Comparison of ENCODE assay signal across 27 cellular contexts in genomic region chr1:160808289-160808688, GRCh38. TPM values are rescaled to one million over a fixed set of nuclear protein-coding genes. Genes with fewer than 3 reads are reported as not detected.
DNase-seq lines count a peak whose midpoint lies in the region; ATAC-seq and TF ChIP-seq lines count a peak whose summit lies in the region.
"Had no signal": no experiment of that assay in that cellular context is flagged by ENCODE, and none has a peak within 500 bp of the region (broad histone marks: within the 10 kb centered on the region; RNA-seq: fewer than 3 reads in every experiment).

No MANE protein-coding gene starts in this region.

- no peaks in the 10 kb centered on the region for H3K27me3 Mint-ChIP-seq in stimulated activated naive CD8-positive, alpha-beta T cell treated with anti-CD3 and anti-CD28 coated beads, Interleukin-15, Interleukin-2, amounts not matched to agents 100 ng/mL and 50 ng/mL, for 24 hours
- peaks cover 0 to 24% (median 0%) of the 10 kb centered on the region in 5 donors for H3K27me3 Mint-ChIP-seq in naive thymus-derived CD4-positive, alpha-beta T cell

- H3K27ac Mint-ChIP-seq in stimulated activated naive CD8-positive, alpha-beta T cell treated with anti-CD3 and anti-CD28 coated beads, Interleukin-15, Interleukin-2, amounts not matched to agents 100 ng/mL and 50 ng/mL, for 24 hours: peak overlapping the region; percentile 66
- H3K27ac Mint-ChIP-seq in naive thymus-derived CD4-positive, alpha-beta T cell: peak overlapping the region in 8 of 9 donors; percentile 29 to 86 (median 60)

- DNase-seq in stimulated activated naive CD8-positive, alpha-beta T cell treated with anti-CD3 and anti-CD28 coated beads, Interleukin-15, Interleukin-2, amounts not matched to agents 100 U/mL and 50 U/mL, for 24 hours: no peak
- DNase-seq in coronary artery (ENCODE audit: low spot score) (peak; percentile 16), HK-2 (ENCODE audit: unreplicated experiment) (no peak), DMS53 (lab: John Stamatoyannopoulos, UW) (no peak), NCI-H2196 (lab: John Stamatoyannopoulos, UW; ENCODE audit: unreplicated experiment) (no peak)
- DNase-seq in naive thymus-derived CD4-positive, alpha-beta T cell: no peak
- DNase-seq: 8988T; AML-193; C1 segment of cervical spinal cord; DMS79; MG63; NCI-H1417 treated with DMSO at 0.1 percent for 48 hours; NCI-H1930; NCI-H226; NCI-H510A treated with DMSO at 0.1 percent for 48 hours; NCI-H774; NK-92 treated with Interleukin-12 subunit alpha and Interleukin-12 subunit beta, amount 100 ng/mL, for 24 hours; SHP77 treated with DMSO at 0.1 percent for 48 hours had no signal

- peaks cover 30 to 36% of the 10 kb centered on the region in 2 donors for H3K4me1 ChIP-seq in naive thymus-derived CD4-positive, alpha-beta T cell (ENCODE audit: control insufficient read depth in 2 of 2, insufficient read depth in 2 of 2, low read length in 2 of 2)

- no peak for TF ChIP-seq CTCF in coronary artery (IDR thresholded peaks at IDR 0.05)

- ATAC-seq in stimulated activated naive CD8-positive, alpha-beta T cell treated with anti-CD3 and anti-CD28 coated beads, Interleukin-15, Interleukin-2, amounts not matched to agents 100 U/mL and 50 U/mL, for 24 hours: no peak
- ATAC-seq in naive thymus-derived CD4-positive, alpha-beta T cell: no peak
- ATAC-seq in HG03108 (IDR thresholded peaks at IDR 0.05; ENCODE audit: unreplicated experiment): no peak
- ATAC-seq: HepG2, K562 had no signal

- CTCF ChIA-PET in naive thymus-derived CD4-positive, alpha-beta T cell (lab: Charles Lee): interaction anchor here (4.8 kb wide), 1 partner anchor 11 kb away, joined by 24 read pairs; the partner anchor contains the start of gene LY9

- H3K27me3 ChIP-seq in naive thymus-derived CD4-positive, alpha-beta T cell (ENCODE audit: control insufficient read depth in 2 of 2, insufficient read depth in 2 of 2, low read length in 2 of 2): no peaks in the 10 kb centered on the region
- H3K27me3 ChIP-seq: MG63 had no signal

- H3K4me3 Mint-ChIP-seq in stimulated activated naive CD8-positive, alpha-beta T cell treated with anti-CD3 and anti-CD28 coated beads, Interleukin-15, Interleukin-2, amounts not matched to agents 100 ng/mL and 50 ng/mL, for 24 hours: no peak overlapping the region
- H3K4me3 Mint-ChIP-seq in naive thymus-derived CD4-positive, alpha-beta T cell: peak overlapping the region in 8 of 10 donors; percentile 31 to 64 (median 43)

- H3K36me3 ChIP-seq in naive thymus-derived CD4-positive, alpha-beta T cell (ENCODE audit: control insufficient read depth in 2 of 3, insufficient read depth in 3 of 3, low read length in 3 of 3): peaks cover 4 to 55% (median 13%) of the 10 kb centered on the region in 3 experiments
- H3K36me3 ChIP-seq: MG63 had no signal

- H3K9me3 Mint-ChIP-seq in stimulated activated naive CD8-positive, alpha-beta T cell treated with anti-CD3 and anti-CD28 coated beads, Interleukin-15, Interleukin-2, amounts not matched to agents 100 ng/mL and 50 ng/mL, for 24 hours: peaks cover 5% of the 10 kb centered on the region
- peaks cover 6 to 24% (median 16%) of the 10 kb centered on the region in 11 donors for H3K9me3 Mint-ChIP-seq in naive thymus-derived CD4-positive, alpha-beta T cell

- H3K4me1 Mint-ChIP-seq in stimulated activated naive CD8-positive, alpha-beta T cell treated with anti-CD3 and anti-CD28 coated beads, Interleukin-15, Interleukin-2, amounts not matched to agents 100 ng/mL and 50 ng/mL, for 24 hours (ENCODE audit: low read depth): peaks cover 91% of the 10 kb centered on the region
- peaks cover 8 to 96% (median 91%) of the 10 kb centered on the region in 7 donors for H3K4me1 Mint-ChIP-seq in naive thymus-derived CD4-positive, alpha-beta T cell

- no peak overlapping the region for H3K4me3 ChIP-seq in coronary artery
- H3K4me3 ChIP-seq in naive thymus-derived CD4-positive, alpha-beta T cell (ENCODE audit: low read length): no peak overlapping the region
- H3K4me3 ChIP-seq: K562, MG63, SK-N-MC had no signal

- H3K36me3 Mint-ChIP-seq in stimulated activated naive CD8-positive, alpha-beta T cell treated with anti-CD3 and anti-CD28 coated beads, Interleukin-15, Interleukin-2, amounts not matched to agents 100 ng/mL and 50 ng/mL, for 24 hours (ENCODE audit: low read depth): peaks cover 59% of the 10 kb centered on the region
- peaks cover 26 to 86% (median 68%) of the 10 kb centered on the region in 5 donors for H3K36me3 Mint-ChIP-seq in naive thymus-derived CD4-positive, alpha-beta T cell

- H3K27ac ChIP-seq in coronary artery: no peak overlapping the region
- no peak overlapping the region for H3K27ac ChIP-seq in naive thymus-derived CD4-positive, alpha-beta T cell (ENCODE audit: low read depth, low read length)
- H3K27ac ChIP-seq: RWPE1, SK-N-MC had no signal

- POLR2A ChIA-PET in naive thymus-derived CD4-positive, alpha-beta T cell (lab: Charles Lee): interaction anchor here (0.9 to 3.7 kb wide), 3 partner anchors 9 to 136 kb away, joined by 4 to 14 read pairs (median 14); partner anchors contain the start of gene LY9

- intact Hi-C loops in naive thymus-derived CD4-positive, alpha-beta T cell (cut with micrococcal nuclease): no loop called here

- peaks cover 0 to 9% (median 0%) of the 10 kb centered on the region in 3 experiments for H3K9me3 ChIP-seq in naive thymus-derived CD4-positive, alpha-beta T cell (ENCODE audit: control insufficient read depth in 2 of 3, low read length in 3 of 3)
- H3K9me3 ChIP-seq: MG63 had no signal

RNA-seq across cellular contexts. Expression of gene LY9, which starts 12.3 kb away (rescaled TPM):
- total RNA-seq in naive thymus-derived CD4-positive, alpha-beta T cell: 100 to 1,000 TPM in 4 of 5 experiments, 1 to 10 TPM in 1; 5.6 to 141 (median 105) TPM
- polyA plus RNA-seq in naive thymus-derived CD4-positive, alpha-beta T cell: 100 to 1,000 TPM; 182 to 225 TPM
- total RNA-seq: HepG2, K562, LHCN-M2 had no signal
- polyA plus RNA-seq: AG04450, HepG2, K562 had no signal

RNA-seq across cellular contexts. Expression of gene CD244, which starts 54.4 kb away (rescaled TPM):
- total RNA-seq in naive thymus-derived CD4-positive, alpha-beta T cell: 10 to 100 TPM in 1 of 5 experiments, 1 to 10 TPM in 1, under 1 TPM in 3; 0.27 to 33.6 (median 0.46) TPM
- polyA plus RNA-seq in naive thymus-derived CD4-positive, alpha-beta T cell: 1 to 10 TPM; 3.9 to 4.6 TPM
- total RNA-seq: H7, K562, LHCN-M2 had no signal
- polyA plus RNA-seq: AG04450, HepG2, K562 had no signal
